Comparison of ENCODE assay signal across 8 cellular contexts in genomic region chr1:243917177-243917862, GRCh38.
A peak's percentile ranks its signal among the peaks of the same experiment; 100 is the strongest.
DNase-seq lines count a peak whose midpoint lies in the region; ATAC-seq and TF ChIP-seq lines count a peak whose summit lies in the region.

No MANE protein-coding gene starts in this region.

- no peaks in the 10 kb centered on the region for H3K36me3 ChIP-seq in MG63
- no peaks in the 10 kb centered on the region for H3K36me3 ChIP-seq in mucosa of descending colon (ENCODE audit: low read depth)
- no peaks in the 10 kb centered on the region for H3K36me3 ChIP-seq in stomach

- DNase-seq in COLO668 (lab: John Stamatoyannopoulos, UW; ENCODE audit: unreplicated experiment), result peak; percentile 57
- DNase-seq in MG63, result peak; percentile 74
- DNase-seq in activated CD8-positive, alpha-beta memory T cell treated with anti-CD3 and anti-CD28 coated beads, Interleukin-2, amount 50 U/mL, for 4 hours, result peak; percentile 35
- DNase-seq in mucosa of descending colon, result peak in 2 of 3 donors; percentile 19 to 31
- no peak for DNase-seq in stomach
- DNase-seq in KBM-7, result no peak
- no peak for DNase-seq in erythroblast (lab: John Stamatoyannopoulos, UW)

- WGBS in stomach, 5 donors, result 1 to 2% (median 1%) methylated on average over 33 to 58 of the region's 58 CpGs

- in situ Hi-C loops in KBM-7 (cut with MboI; ENCODE audit: low pct_unique_long_range_greater_than_20kb, low sequenced_read_pairs), result no loop called here

- no peak for TF ChIP-seq POLR2A in stomach (IDR thresholded peaks at IDR 0.05)
- TF ChIP-seq POLR2A in erythroblast (IDR thresholded peaks at IDR 0.05; ENCODE audit: low read length), result no peak

- peak overlapping the region in 3 of 5 donors; percentile 11 to 60 (median 50) for H3K27ac ChIP-seq in stomach

- TF ChIP-seq EP300 in stomach (IDR thresholded peaks at IDR 0.05), result no peak

- H3K4me1 ChIP-seq in mucosa of descending colon (ENCODE audit: low read depth), result no peaks in the 10 kb centered on the region
- peaks cover 8 to 22% (median 17%) of the 10 kb centered on the region in 4 donors for H3K4me1 ChIP-seq in stomach

- TF ChIP-seq CTCF in mucosa of descending colon (IDR thresholded peaks at IDR 0.05), result no peak
- no peak for TF ChIP-seq CTCF in stomach (IDR thresholded peaks at IDR 0.05)

- no peaks in the 10 kb centered on the region for H3K9me3 ChIP-seq in MG63
- H3K9me3 ChIP-seq in mucosa of descending colon, result no peaks in the 10 kb centered on the region
- no peaks in the 10 kb centered on the region for H3K9me3 ChIP-seq in stomach

- peak; percentile 36 for ATAC-seq in esophagus mucosa
- peak; percentile 59 for ATAC-seq in mucosa of descending colon

- intact Hi-C loops in mucosa of descending colon (cut with DNase I, micrococcal nuclease), result no loop called here
- intact Hi-C loops in stomach (cut with DNase I; ENCODE audit: low total_unique reads), result no loop called here

- peak overlapping the region; percentile 42 for H3K4me3 ChIP-seq in MG63
- H3K4me3 ChIP-seq in mucosa of descending colon, result no peak overlapping the region
- H3K4me3 ChIP-seq in stomach, result peak overlapping the region; percentile 46 to 55 (median 47)

- peaks cover 60% of the 10 kb centered on the region for H3K27me3 ChIP-seq in MG63
- peaks cover 0 to 49% (median 14%) of the 10 kb centered on the region in 3 donors for H3K27me3 ChIP-seq in stomach

Comparison
In these comparisons a context has a peak if more than half of its experiments do, and no peak if none do; other contexts are left out.
1. DNase-seq: peak in COLO668 (single experiment), MG63 (single experiment), activated CD8-positive, alpha-beta memory T cell treated with anti-CD3 and anti-CD28 coated beads, Interleukin-2, amount 50 U/mL, for 4 hours (single experiment) and mucosa of descending colon (2 of 3); none in stomach (single experiment), KBM-7 (single experiment) and erythroblast (0 of 2).